In the genomic region with DNA sequence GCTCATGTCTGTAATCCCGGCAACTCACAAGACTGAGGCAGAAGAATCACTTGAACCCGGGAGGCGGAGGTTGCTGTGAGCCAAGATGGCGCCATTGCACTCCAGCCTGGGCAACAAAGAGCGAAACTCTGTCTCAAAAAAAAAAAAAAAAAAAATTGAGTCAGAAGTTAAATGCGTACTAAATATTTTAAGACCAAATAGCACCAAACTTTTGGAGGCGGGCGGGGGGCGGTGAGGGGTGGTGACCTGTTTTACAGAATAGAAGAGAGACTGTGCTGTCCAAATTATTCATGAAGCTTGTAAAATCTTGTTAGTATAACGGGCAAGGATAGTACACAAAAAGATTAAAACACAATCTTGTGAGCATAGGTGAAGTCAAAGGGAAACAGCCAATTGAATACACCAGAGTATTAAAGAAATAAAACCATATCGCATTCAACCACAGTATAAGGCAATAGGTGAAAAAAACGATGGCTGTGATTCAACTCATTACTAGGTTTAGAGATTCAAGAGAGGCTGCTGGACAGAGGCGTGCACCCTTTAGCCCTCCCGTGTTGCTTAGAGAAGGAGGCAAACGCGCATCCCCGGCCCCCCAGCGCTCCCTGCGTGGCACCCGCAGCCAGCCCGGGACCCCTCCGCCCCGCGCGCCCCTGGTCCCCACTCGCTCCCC, we compare ENCODE assay signal across 8 cellular contexts. TPM values are rescaled to one million over a fixed set of nuclear protein-coding genes. Genes with fewer than 3 reads are reported as not detected.
DNase-seq lines count a peak whose midpoint lies in the region; ATAC-seq and TF ChIP-seq lines count a peak whose summit lies in the region.

No MANE protein-coding gene starts in this region.

- peak; percentile 3 for ATAC-seq in CD8-positive, alpha-beta T cell
- ATAC-seq in HG02943 (IDR thresholded peaks at IDR 0.05; ENCODE audit: low read depth, unreplicated experiment), result peak; percentile 27
- no peak for ATAC-seq in GM18505 (IDR thresholded peaks at IDR 0.05; ENCODE audit: unreplicated experiment)
- ATAC-seq in HG03469 (IDR thresholded peaks at IDR 0.05; ENCODE audit: unreplicated experiment), result no peak

- peaks cover 22% of the 10 kb centered on the region for H3K9me3 ChIP-seq in CD8-positive, alpha-beta T cell (ENCODE audit: low read length)
- no peaks in the 10 kb centered on the region for H3K9me3 ChIP-seq in parathyroid adenoma (ENCODE audit: control insufficient read depth, low read length)

- POLR2A ChIA-PET in CD8-positive, alpha-beta T cell (lab: Charles Lee), result interaction anchor here (1.0 to 3.1 kb wide), 6 partner anchors 8 to 144 kb away, joined by 3 to 20 read pairs (median 7); a partner anchor contains a TSS

- peak overlapping the region; percentile 94 for H2AFZ ChIP-seq in parathyroid adenoma

- H3K36me3 ChIP-seq in CD8-positive, alpha-beta T cell (ENCODE audit: insufficient read depth, low read length), result peaks cover 10% of the 10 kb centered on the region
- no peaks in the 10 kb centered on the region for H3K36me3 ChIP-seq in parathyroid adenoma (ENCODE audit: control insufficient read depth, insufficient read depth, low read length)

- TF ChIP-seq CTCF in CD8-positive, alpha-beta T cell (IDR thresholded peaks at IDR 0.05), result no peak
- no peak for TF ChIP-seq CTCF in WI38 (IDR thresholded peaks at IDR 0.05; ENCODE audit: low read depth, low read length)
- no peak for TF ChIP-seq CTCF in fibroblast of the aortic adventitia (IDR thresholded peaks at IDR 0.05; ENCODE audit: insufficient read depth, low read length)
- TF ChIP-seq CTCF in parathyroid adenoma (IDR thresholded peaks at IDR 0.05), result no peak

- peaks cover 40% of the 10 kb centered on the region for H3K9me3 Mint-ChIP-seq in CD8-positive, alpha-beta T cell

- peak overlapping the region; percentile 98 for H3K27ac Mint-ChIP-seq in CD8-positive, alpha-beta T cell

- H3K4me1 Mint-ChIP-seq in CD8-positive, alpha-beta T cell (ENCODE audit: low read depth), result peaks cover 29% of the 10 kb centered on the region

- H3K27ac ChIP-seq in CD8-positive, alpha-beta T cell (ENCODE audit: low read depth, low read length), result peak overlapping the region; percentile 90
- peak overlapping the region; percentile 86 for H3K27ac ChIP-seq in parathyroid adenoma

- no peak overlapping the region for H3K9ac ChIP-seq in parathyroid adenoma

- DNase-seq in CD8-positive, alpha-beta T cell, result no peak
- peak; percentile 45 for DNase-seq in fibroblast of the aortic adventitia (ENCODE audit: low read depth)
- no peak for DNase-seq in stimulated activated naive CD4-positive, alpha-beta T cell treated with Interleukin-2 at 50 U/mL for 16 hours (lab: John Stamatoyannopoulos, UW)

- H3K27me3 Mint-ChIP-seq in CD8-positive, alpha-beta T cell (ENCODE audit: low read depth), result no peaks in the 10 kb centered on the region

- peak overlapping the region; percentile 56 for H3K4me3 ChIP-seq in CD8-positive, alpha-beta T cell (ENCODE audit: low read depth, low read length)
- H3K4me3 ChIP-seq in WI38 (ENCODE audit: low read depth, low read length) (peak overlapping the region; percentile 83), fibroblast of the aortic adventitia (ENCODE audit: low read depth, low read length) (peak overlapping the region; percentile 90), parathyroid adenoma (ENCODE audit: low read depth, low read length) (peak overlapping the region; percentile 99)

- no peaks in the 10 kb centered on the region for H3K79me2 ChIP-seq in parathyroid adenoma

- no peak for TF ChIP-seq POLR2A in GM18505 (IDR thresholded peaks at IDR 0.05; ENCODE audit: borderline replicate concordance, extremely low read depth, insufficient read depth, insufficient read length)

- CTCF ChIA-PET in CD8-positive, alpha-beta T cell (lab: Charles Lee), result no interaction called here

- peaks cover 8% of the 10 kb centered on the region for H3K4me1 ChIP-seq in CD8-positive, alpha-beta T cell (ENCODE audit: insufficient read depth, low read length)
- no peaks in the 10 kb centered on the region for H3K4me1 ChIP-seq in parathyroid adenoma

- peak overlapping the region; percentile 87 for H3K4me3 Mint-ChIP-seq in CD8-positive, alpha-beta T cell

- peaks cover 76% of the 10 kb centered on the region for H3K36me3 Mint-ChIP-seq in CD8-positive, alpha-beta T cell

- H3K4me2 ChIP-seq in parathyroid adenoma (ENCODE audit: low read length), result peak overlapping the region; percentile 97

- H3K27me3 ChIP-seq in CD8-positive, alpha-beta T cell (ENCODE audit: insufficient read depth, low read length), result no peaks in the 10 kb centered on the region
- H3K27me3 ChIP-seq in parathyroid adenoma (ENCODE audit: control insufficient read depth, insufficient read depth, low read length), result no peaks in the 10 kb centered on the region

- intact Hi-C loops in CD8-positive, alpha-beta T cell (cut with DNase I, micrococcal nuclease), result loop anchor here (1.0 to 2.0 kb wide), 6 partner anchors 49 to 221 kb away; a partner anchor contains a TSS

RNA-seq across cellular contexts. Expression of a gene that starts 0.6 kb away (rescaled TPM):
- 1 to 10 TPM; 4.5 to 5.2 TPM for total RNA-seq in CD8-positive, alpha-beta T cell
- 1.8 and 1.9 TPM in 2 replicates for total RNA-seq in fibroblast of the aortic adventitia (ENCODE audit: low replicate concordance)

RNA-seq across cellular contexts. Expression of a gene that starts 0.9 kb away (rescaled TPM):
- 10 to 100 TPM; 63.5 to 65.5 TPM for total RNA-seq in CD8-positive, alpha-beta T cell
- 9.5 and 10.3 TPM in 2 replicates for total RNA-seq in fibroblast of the aortic adventitia (ENCODE audit: low replicate concordance)

RNA-seq across cellular contexts. Expression of a gene that starts 48.8 kb away (rescaled TPM):
- 1 to 10 TPM; 9.1 to 9.4 TPM for total RNA-seq in CD8-positive, alpha-beta T cell
- total RNA-seq in fibroblast of the aortic adventitia (ENCODE audit: low replicate concordance), result 16.4 and 23.1 TPM in 2 replicates

RNA-seq across cellular contexts. Expression of a gene that starts 51.8 kb away (rescaled TPM):
- 10 to 100 TPM; 23.9 to 24.8 TPM for total RNA-seq in CD8-positive, alpha-beta T cell
- 11.8 and 22.9 TPM in 2 replicates for total RNA-seq in fibroblast of the aortic adventitia (ENCODE audit: low replicate concordance)

Comparison
In these comparisons a context has a peak if more than half of its experiments do, and no peak if none do; other contexts are left out.
1. ATAC-seq: peak in CD8-positive, alpha-beta T cell (single experiment) and HG02943 (single experiment); none in GM18505 (single experiment) and HG03469 (single experiment).
2. Peak in every context shown above with its lines, with median percentiles within 50 percentile points of each other: H3K4me3 ChIP-seq.